In genomic region chr6:151716446-151717047, GRCh38 we compare ENCODE assay signal across 15 cellular contexts.
A peak's percentile ranks its signal among the peaks of the same experiment; 100 is the strongest.
DNase-seq lines count a peak whose midpoint lies in the region; ATAC-seq, FAIRE-seq and TF ChIP-seq lines count a peak whose summit lies in the region.
"Had no signal": no experiment of that assay in that cellular context is flagged by ENCODE, and none has a peak within 500 bp of the region (broad histone marks: within the 10 kb centered on the region; RNA-seq: fewer than 3 reads in every experiment).

No MANE protein-coding gene starts in this region.

- H4K8ac ChIP-seq in trophoblast cell (ENCODE audit: low read depth, low read length), result no peak overlapping the region

- no peak overlapping the region for H4K91ac ChIP-seq in trophoblast cell (ENCODE audit: low read depth, low read length)

- H3K4me3 ChIP-seq in bronchial epithelial cell (ENCODE audit: low read depth, low read length) (no peak overlapping the region), neural progenitor cell (no peak overlapping the region), trophoblast cell (ENCODE audit: low read depth, low read length) (no peak overlapping the region)
- H3K4me3 ChIP-seq: A549, testis had no signal

- no peaks in the 10 kb centered on the region for H3K36me3 ChIP-seq in bronchial epithelial cell (ENCODE audit: control insufficient read depth, insufficient read depth, low read length)
- H3K36me3 ChIP-seq in neural progenitor cell, result no peaks in the 10 kb centered on the region
- no peaks in the 10 kb centered on the region for H3K36me3 ChIP-seq in trophoblast cell (ENCODE audit: control insufficient read depth in 1 of 2, insufficient read depth in 2 of 2, low read length in 2 of 2)

- H2AFZ ChIP-seq in neural progenitor cell (replicated peaks) (peak overlapping the region; percentile 9), trophoblast cell (ENCODE audit: insufficient read depth, low read length, poor library complexity) (no peak overlapping the region)

- no peaks in the 10 kb centered on the region for H3K79me1 ChIP-seq in trophoblast cell (ENCODE audit: low read length)

- H3K79me2 ChIP-seq in neural progenitor cell (ENCODE audit: low read depth), result no peaks in the 10 kb centered on the region
- H3K79me2 ChIP-seq in trophoblast cell (ENCODE audit: control insufficient read depth, insufficient read depth, low read length, poor library complexity), result no peaks in the 10 kb centered on the region

- peak; percentile 50 for DNase-seq in NCI-H82 (lab: John Stamatoyannopoulos, UW)
- DNase-seq in NCI-H82 treated with DMSO at 0.1 percent for 48 hours (lab: John Stamatoyannopoulos, UW; ENCODE audit: unreplicated experiment), result no peak
- DNase-seq in M059J (ENCODE audit: low read depth), result peak; percentile 43
- DNase-seq in bronchial epithelial cell (ENCODE audit: low read depth), result peak; percentile 44
- no peak for DNase-seq in neural progenitor cell (ENCODE audit: low spot score)
- no peak for DNase-seq in trophoblast cell
- DNase-seq in mesenteric fat pad (ENCODE audit: low spot score), result no peak
- DNase-seq: activated CD8-positive, alpha-beta memory T cell treated with anti-CD3 and anti-CD28 coated beads, Interleukin-2, amount 50 U/mL, for 4 hours; GDM1; mesenchymal stem cell; NCI-H1436 treated with DMSO at 0.1 percent for 48 hours; testis had no signal

- H3K36me3 Mint-ChIP-seq in neural progenitor cell, result no peaks in the 10 kb centered on the region

- H3K27ac ChIP-seq in neural progenitor cell, result no peak overlapping the region
- H3K27ac ChIP-seq in trophoblast cell (ENCODE audit: low read depth, low read length), result no peak overlapping the region
- H3K27ac ChIP-seq: A549, testis had no signal

- H3K18ac ChIP-seq in trophoblast cell (ENCODE audit: low read length), result no peak overlapping the region

- no peak for ATAC-seq in HG03378 (IDR thresholded peaks at IDR 0.05; ENCODE audit: unreplicated experiment)
- ATAC-seq: A549 had no signal

- TF ChIP-seq CTCF in bronchial epithelial cell (IDR thresholded peaks at IDR 0.05; ENCODE audit: insufficient read depth, low read length, severe bottlenecking) (no peak), neural progenitor cell (IDR thresholded peaks at IDR 0.05) (no peak)

- no peaks in the 10 kb centered on the region for H4K20me1 ChIP-seq in neural progenitor cell (ENCODE audit: low read depth)

- peak overlapping the region; percentile 76 for H3K27ac Mint-ChIP-seq in neural progenitor cell

- H2BK120ac ChIP-seq in trophoblast cell (ENCODE audit: insufficient read depth, low read length, poor library complexity), result no peak overlapping the region

- no peaks in the 10 kb centered on the region for H3K4me1 Mint-ChIP-seq in neural progenitor cell

- peaks cover 15% of the 10 kb centered on the region for H3K9me3 Mint-ChIP-seq in neural progenitor cell

- no peaks in the 10 kb centered on the region for H3K9me3 ChIP-seq in neural progenitor cell (ENCODE audit: low read depth)
- H3K9me3 ChIP-seq in trophoblast cell (ENCODE audit: insufficient read depth, low read depth, low read length), result no peaks in the 10 kb centered on the region
- H3K9me3 ChIP-seq: A549, testis had no signal

- no CpG with 5 or more reads among the region's 5 CpGs for WGBS in trophoblast cell (ENCODE audit: extremely low coverage, insufficient coverage, insufficient read length)

- no peak overlapping the region for H3K4me3 Mint-ChIP-seq in neural progenitor cell

- H2BK12ac ChIP-seq in trophoblast cell (ENCODE audit: low read length), result no peak overlapping the region

- no peak for FAIRE-seq in bronchial epithelial cell (lab: Jason Lieb, UNC)
- FAIRE-seq: A549, astrocyte had no signal

- H3K14ac ChIP-seq in trophoblast cell (ENCODE audit: low read length), result no peak overlapping the region

- no peak overlapping the region for H3K4ac ChIP-seq in trophoblast cell (ENCODE audit: low read depth, low read length)

- no peaks in the 10 kb centered on the region for H3K27me3 Mint-ChIP-seq in neural progenitor cell (ENCODE audit: insufficient read depth, low read depth)

- H3K4me1 ChIP-seq in neural progenitor cell (no peaks in the 10 kb centered on the region), trophoblast cell (ENCODE audit: control insufficient read depth in 1 of 2, insufficient read depth in 2 of 2, low read length in 2 of 2) (no peaks in the 10 kb centered on the region)
- H3K4me1 ChIP-seq: A549, testis had no signal

- H3K4me2 ChIP-seq in neural progenitor cell (peak overlapping the region; percentile 27), trophoblast cell (ENCODE audit: low read length) (no peak overlapping the region)
- H3K4me2 ChIP-seq: A549 had no signal

- no peak overlapping the region for H2AK5ac ChIP-seq in trophoblast cell (ENCODE audit: low read length)

- no peak overlapping the region for H2BK5ac ChIP-seq in trophoblast cell (ENCODE audit: low read depth, low read length, poor library complexity)

- H4K12ac ChIP-seq in trophoblast cell (ENCODE audit: low read depth, low read length), result no peak overlapping the region

- H3K23ac ChIP-seq in trophoblast cell (ENCODE audit: low read length), result no peak overlapping the region

- H3K27me3 ChIP-seq in bronchial epithelial cell (ENCODE audit: control insufficient read depth, insufficient read depth, low read length) (no peaks in the 10 kb centered on the region), neural progenitor cell (no peaks in the 10 kb centered on the region), trophoblast cell (ENCODE audit: insufficient read depth, low read length) (no peaks in the 10 kb centered on the region)
- H3K27me3 ChIP-seq: testis had no signal

- H3K9ac ChIP-seq in neural progenitor cell (no peak overlapping the region), trophoblast cell (ENCODE audit: low read length) (no peak overlapping the region)

- H3F3A ChIP-seq in neural progenitor cell (ENCODE audit: low read depth), result no peaks in the 10 kb centered on the region

Comparison
In these comparisons a context has a peak if more than half of its experiments do, and no peak if none do; other contexts are left out.
1. DNase-seq: peak in NCI-H82 (single experiment), M059J (single experiment) and bronchial epithelial cell (single experiment); none in NCI-H82 treated with DMSO at 0.1 percent for 48 hours (single experiment), neural progenitor cell (single experiment), trophoblast cell (0 of 2) and mesenteric fat pad (single experiment).